Comparison of ENCODE assay signal across 10 cellular contexts in the genomic region with DNA sequence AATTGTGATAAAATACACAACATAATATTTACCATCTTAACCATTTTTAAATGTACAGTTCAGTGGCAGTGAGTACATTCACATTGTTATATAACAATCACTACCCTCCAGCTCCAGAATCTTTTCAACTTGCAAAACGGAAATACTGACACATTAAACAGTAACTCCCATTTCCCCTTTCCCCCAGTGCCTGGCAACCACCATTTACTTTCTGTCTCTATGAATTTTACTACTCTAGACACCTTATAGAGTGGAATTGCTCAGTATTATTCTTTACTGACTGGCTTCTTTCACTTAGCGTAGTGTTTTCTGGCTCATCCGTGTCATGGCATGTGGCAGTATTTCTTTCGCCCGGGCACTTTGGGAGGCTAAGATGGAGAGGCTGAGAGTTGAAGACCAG. TPM values are rescaled to one million over a fixed set of nuclear protein-coding genes. Genes with fewer than 3 reads are reported as not detected.
DNase-seq lines count a peak whose midpoint lies in the region; ATAC-seq lines count a peak whose summit lies in the region.
"Had no signal": no experiment of that assay in that cellular context is flagged by ENCODE, and none has a peak within 500 bp of the region (broad histone marks: within the 10 kb centered on the region; RNA-seq: fewer than 3 reads in every experiment).

No MANE protein-coding gene starts in this region.

- no peak overlapping the region for H2AFZ ChIP-seq in mesenchymal stem cell (ENCODE audit: low read depth, low read length)
- H2AFZ ChIP-seq: parathyroid adenoma had no signal

- H2BK15ac ChIP-seq in mesenchymal stem cell (ENCODE audit: low read depth, poor library complexity, severe bottlenecking): no peak overlapping the region

- H2AK5ac ChIP-seq in mesenchymal stem cell (ENCODE audit: low read length, severe bottlenecking): no peak overlapping the region

- H3K36me3 ChIP-seq in mesenchymal stem cell (ENCODE audit: control insufficient read depth in 1 of 2, insufficient read depth in 2 of 2, low read depth in 1 of 2, low read length in 2 of 2): peaks cover 19 to 31% of the 10 kb centered on the region in 2 experiments

- H3K27me3 ChIP-seq in mesenchymal stem cell (ENCODE audit: control insufficient read depth in 1 of 2, insufficient read depth in 1 of 2, low read length in 2 of 2): no peaks in the 10 kb centered on the region

- no peak for DNase-seq in activated naive CD4-positive, alpha-beta T cell (lab: John Stamatoyannopoulos, UW)
- DNase-seq in MV-4-11 (lab: John Stamatoyannopoulos, UW) (peak; percentile 89), mesenchymal stem cell (no peak), putamen (ENCODE audit: low spot score) (no peak), globus pallidus (ENCODE audit: low spot score) (no peak)

- H3K9me3 ChIP-seq in mesenchymal stem cell (ENCODE audit: control insufficient read depth, low read length): no peaks in the 10 kb centered on the region

- peaks cover 1% of the 10 kb centered on the region for H3K4me1 ChIP-seq in mesenchymal stem cell (ENCODE audit: control insufficient read depth, insufficient read depth, low read depth, low read length)
- H3K4me1 ChIP-seq: parathyroid adenoma had no signal

- peak; percentile 43 for ATAC-seq in HG02798 (IDR thresholded peaks at IDR 0.05; ENCODE audit: poor library complexity, unreplicated experiment)
- ATAC-seq in stimulated activated memory B cell treated with anti-CD40 and anti-IgM and Interleukin-4, amounts not matched to agents 10 μg/mL and 1 μg/mL and 100 μg/mL, for 72 hours: peak; percentile 67

- peak overlapping the region; percentile 61 for H3K4me3 Mint-ChIP-seq in activated naive CD4-positive, alpha-beta T cell treated with anti-CD3 and anti-CD28 coated beads, Interleukin-2, amount 50 U/mL, for 24 hours
- no peak overlapping the region for H3K4me3 Mint-ChIP-seq in stimulated activated memory B cell treated with anti-CD40 and anti-IgM and Interleukin-4, amounts not matched to agents 10 μg/mL and 1 μg/mL and 100 μg/mL, for 72 hours

- peaks cover 6% of the 10 kb centered on the region for H3K79me1 ChIP-seq in mesenchymal stem cell (replicated peaks; ENCODE audit: low read length, poor library complexity, severe bottlenecking)

- H3K27ac Mint-ChIP-seq in activated naive CD4-positive, alpha-beta T cell treated with anti-CD3 and anti-CD28 coated beads, Interleukin-2, amount 50 U/mL, for 24 hours: peak overlapping the region; percentile 84
- peak overlapping the region; percentile 9 for H3K27ac Mint-ChIP-seq in stimulated activated memory B cell treated with anti-CD40 and anti-IgM and Interleukin-4, amounts not matched to agents 10 μg/mL and 1 μg/mL and 100 μg/mL, for 72 hours

- peaks cover 37% of the 10 kb centered on the region for H3K4me1 Mint-ChIP-seq in activated naive CD4-positive, alpha-beta T cell treated with anti-CD3 and anti-CD28 coated beads, Interleukin-2, amount 50 U/mL, for 24 hours
- H3K4me1 Mint-ChIP-seq in stimulated activated memory B cell treated with anti-CD40 and anti-IgM and Interleukin-4, amounts not matched to agents 10 μg/mL and 1 μg/mL and 100 μg/mL, for 72 hours: peaks cover 16% of the 10 kb centered on the region

- no peaks in the 10 kb centered on the region for H3K27me3 Mint-ChIP-seq in activated naive CD4-positive, alpha-beta T cell treated with anti-CD3 and anti-CD28 coated beads, Interleukin-2, amount 50 U/mL, for 24 hours
- no peaks in the 10 kb centered on the region for H3K27me3 Mint-ChIP-seq in stimulated activated memory B cell treated with anti-CD40 and anti-IgM and Interleukin-4, amounts not matched to agents 10 μg/mL and 1 μg/mL and 100 μg/mL, for 72 hours

- H3K4me3 ChIP-seq in mesenchymal stem cell (ENCODE audit: insufficient read depth in 1 of 2, low read depth in 1 of 2, low read length in 2 of 2): no peak overlapping the region
- H3K4me3 ChIP-seq: coronary artery had no signal

- peaks cover 5% of the 10 kb centered on the region for H3K36me3 Mint-ChIP-seq in activated naive CD4-positive, alpha-beta T cell treated with anti-CD3 and anti-CD28 coated beads, Interleukin-2, amount 50 U/mL, for 24 hours
- H3K36me3 Mint-ChIP-seq in stimulated activated memory B cell treated with anti-CD40 and anti-IgM and Interleukin-4, amounts not matched to agents 10 μg/mL and 1 μg/mL and 100 μg/mL, for 72 hours: peaks cover 12% of the 10 kb centered on the region

- H3K4me2 ChIP-seq in mesenchymal stem cell (ENCODE audit: low read length, poor library complexity, severe bottlenecking): no peak overlapping the region

- no peak overlapping the region for H3K18ac ChIP-seq in mesenchymal stem cell (ENCODE audit: low read depth in 1 of 2, low read length in 2 of 2)

- no peak overlapping the region for H4K8ac ChIP-seq in mesenchymal stem cell (ENCODE audit: low read length)

- H4K91ac ChIP-seq in mesenchymal stem cell (ENCODE audit: low read length): no peak overlapping the region

- H2BK5ac ChIP-seq in mesenchymal stem cell (ENCODE audit: low read depth, low read length, poor library complexity, severe bottlenecking): no peak overlapping the region

- WGBS in mesenchymal stem cell: 96% methylated on average over 5 of the region's 5 CpGs

- H3K23ac ChIP-seq in mesenchymal stem cell (ENCODE audit: low read length in 2 of 2): no peak overlapping the region

- H3K27ac ChIP-seq in mesenchymal stem cell (ENCODE audit: low read length, poor library complexity, severe bottlenecking): no peak overlapping the region
- H3K27ac ChIP-seq: coronary artery, parathyroid adenoma had no signal

- H3K9ac ChIP-seq in mesenchymal stem cell (ENCODE audit: low read length): no peak overlapping the region
- H3K9ac ChIP-seq: parathyroid adenoma had no signal

- H2BK12ac ChIP-seq in mesenchymal stem cell (ENCODE audit: low read length in 2 of 2): no peak overlapping the region

- no peak overlapping the region for H2BK120ac ChIP-seq in mesenchymal stem cell (ENCODE audit: low read depth, low read length)

- no peaks in the 10 kb centered on the region for H3K9me3 Mint-ChIP-seq in activated naive CD4-positive, alpha-beta T cell treated with anti-CD3 and anti-CD28 coated beads, Interleukin-2, amount 50 U/mL, for 24 hours
- no peaks in the 10 kb centered on the region for H3K9me3 Mint-ChIP-seq in stimulated activated memory B cell treated with anti-CD40 and anti-IgM and Interleukin-4, amounts not matched to agents 10 μg/mL and 1 μg/mL and 100 μg/mL, for 72 hours

- no peak overlapping the region for H3K4ac ChIP-seq in mesenchymal stem cell (ENCODE audit: low read depth in 1 of 2, low read length in 2 of 2)

- no peak overlapping the region for H3K14ac ChIP-seq in mesenchymal stem cell (ENCODE audit: low read length in 2 of 2)

RNA-seq across cellular contexts. Expression of gene FASTKD2, which starts 32.6 kb away (rescaled TPM):
- 11.9 TPM for polyA plus RNA-seq in mesenchymal stem cell (2013, experiment 1 of 2)
- 12.3 TPM for polyA plus RNA-seq in mesenchymal stem cell (2013, experiment 2 of 2)

RNA-seq across cellular contexts. Expression of gene MDH1B, which starts 32.9 kb away (rescaled TPM):
- polyA plus RNA-seq in mesenchymal stem cell (2013, experiment 1 of 2): 0.40 TPM
- polyA plus RNA-seq in mesenchymal stem cell (2013, experiment 2 of 2): 0.42 TPM
